Comparison of ENCODE assay signal across 9 cellular contexts in genomic region chrX:150361070-150361776, GRCh38. TPM values are rescaled to one million over a fixed set of nuclear protein-coding genes. Genes with fewer than 3 reads are reported as not detected.
DNase-seq lines count a peak whose midpoint lies in the region; ATAC-seq and TF ChIP-seq lines count a peak whose summit lies in the region.
"Had no signal": no experiment of that assay in that cellular context is flagged by ENCODE, and none has a peak within 500 bp of the region (broad histone marks: within the 10 kb centered on the region; RNA-seq: fewer than 3 reads in every experiment).

No MANE protein-coding gene starts in this region.

- H3K9me3 ChIP-seq in CD4-positive, CD25-positive, alpha-beta regulatory T cell (ENCODE audit: control insufficient read depth in 2 of 2, low read length in 2 of 2): no peaks in the 10 kb centered on the region
- H3K9me3 ChIP-seq: adrenal gland had no signal

- peak overlapping the region; percentile 23 to 86 (median 72) for H3K4me3 Mint-ChIP-seq in CD4-positive, CD25-positive, alpha-beta regulatory T cell
- peak overlapping the region; percentile 84 to 94 (median 92) for H3K4me3 Mint-ChIP-seq in naive B cell

- no peaks in the 10 kb centered on the region for H3K36me3 ChIP-seq in CD4-positive, CD25-positive, alpha-beta regulatory T cell (ENCODE audit: control insufficient read depth, insufficient read depth, low read length)
- H3K36me3 ChIP-seq: adrenal gland had no signal

- peaks cover 0 to 29% (median 5%) of the 10 kb centered on the region in 4 donors for H3K4me1 Mint-ChIP-seq in CD4-positive, CD25-positive, alpha-beta regulatory T cell
- peaks cover 11 to 27% (median 22%) of the 10 kb centered on the region in 3 donors for H3K4me1 Mint-ChIP-seq in naive B cell

- no peak overlapping the region for H3K27ac ChIP-seq in CD4-positive, CD25-positive, alpha-beta regulatory T cell (ENCODE audit: insufficient read depth, low read length, poor library complexity, severe bottlenecking)
- H3K27ac ChIP-seq: adrenal gland had no signal

- peak in 1 of 3 donors; percentile 26 for DNase-seq in CD4-positive, CD25-positive, alpha-beta regulatory T cell
- DNase-seq in choroid plexus epithelial cell (ENCODE audit: low read depth) (peak; percentile 39), naive B cell (peak; percentile 27), RPMI8226 (no peak), AG08396 (ENCODE audit: low spot score) (no peak)

- no peaks in the 10 kb centered on the region for H3K36me3 Mint-ChIP-seq in CD4-positive, CD25-positive, alpha-beta regulatory T cell
- no peaks in the 10 kb centered on the region for H3K36me3 Mint-ChIP-seq in naive B cell

- peaks cover 30% of the 10 kb centered on the region for H3K27me3 Mint-ChIP-seq in CD4-positive, CD25-positive, alpha-beta regulatory T cell
- H3K27me3 Mint-ChIP-seq in naive B cell: peaks cover 0 to 35% (median 23%) of the 10 kb centered on the region in 3 donors

- H3K27me3 ChIP-seq in CD4-positive, CD25-positive, alpha-beta regulatory T cell (ENCODE audit: control insufficient read depth, insufficient read depth, low read length): peaks cover 8% of the 10 kb centered on the region
- H3K27me3 ChIP-seq: adrenal gland had no signal

- peaks cover 0 to 2% (median 0%) of the 10 kb centered on the region in 7 donors for H3K9me3 Mint-ChIP-seq in CD4-positive, CD25-positive, alpha-beta regulatory T cell
- no peaks in the 10 kb centered on the region for H3K9me3 Mint-ChIP-seq in naive B cell

- TF ChIP-seq CTCF in choroid plexus epithelial cell (conservative IDR thresholded peaks at IDR 0.05; ENCODE audit: low read depth, low read length): peak; percentile 26

- peaks cover 33% of the 10 kb centered on the region for H3K4me1 ChIP-seq in CD4-positive, CD25-positive, alpha-beta regulatory T cell (ENCODE audit: control insufficient read depth, insufficient read depth, low read length, poor library complexity, severe bottlenecking)

- no peak overlapping the region for H3K27ac Mint-ChIP-seq in CD4-positive, CD25-positive, alpha-beta regulatory T cell
- H3K27ac Mint-ChIP-seq in naive B cell: peak overlapping the region in 4 of 6 donors; percentile 12 to 93 (median 58)

- H3K4me3 ChIP-seq in CD4-positive, CD25-positive, alpha-beta regulatory T cell (ENCODE audit: low read depth, low read length): no peak overlapping the region
- peak overlapping the region; percentile 69 for H3K4me3 ChIP-seq in choroid plexus epithelial cell (ENCODE audit: low read depth, low read length)

- no peak for ATAC-seq in CD4-positive, CD25-positive, alpha-beta regulatory T cell (ENCODE audit: low read depth in 2 of 2)
- ATAC-seq in naive B cell (ENCODE audit: low read depth in 2 of 2): peak; percentile 4 to 9
- no peak for ATAC-seq in HG03196 (IDR thresholded peaks at IDR 0.05; ENCODE audit: unreplicated experiment)
- no peak for ATAC-seq in GM19455 (IDR thresholded peaks at IDR 0.05; ENCODE audit: unreplicated experiment)

TF ChIP-seq in PFSK-1, 5 proteins besides CTCF, POLR2A, EP300 and RAD21:
- TF ChIP-seq, protein P1, sequence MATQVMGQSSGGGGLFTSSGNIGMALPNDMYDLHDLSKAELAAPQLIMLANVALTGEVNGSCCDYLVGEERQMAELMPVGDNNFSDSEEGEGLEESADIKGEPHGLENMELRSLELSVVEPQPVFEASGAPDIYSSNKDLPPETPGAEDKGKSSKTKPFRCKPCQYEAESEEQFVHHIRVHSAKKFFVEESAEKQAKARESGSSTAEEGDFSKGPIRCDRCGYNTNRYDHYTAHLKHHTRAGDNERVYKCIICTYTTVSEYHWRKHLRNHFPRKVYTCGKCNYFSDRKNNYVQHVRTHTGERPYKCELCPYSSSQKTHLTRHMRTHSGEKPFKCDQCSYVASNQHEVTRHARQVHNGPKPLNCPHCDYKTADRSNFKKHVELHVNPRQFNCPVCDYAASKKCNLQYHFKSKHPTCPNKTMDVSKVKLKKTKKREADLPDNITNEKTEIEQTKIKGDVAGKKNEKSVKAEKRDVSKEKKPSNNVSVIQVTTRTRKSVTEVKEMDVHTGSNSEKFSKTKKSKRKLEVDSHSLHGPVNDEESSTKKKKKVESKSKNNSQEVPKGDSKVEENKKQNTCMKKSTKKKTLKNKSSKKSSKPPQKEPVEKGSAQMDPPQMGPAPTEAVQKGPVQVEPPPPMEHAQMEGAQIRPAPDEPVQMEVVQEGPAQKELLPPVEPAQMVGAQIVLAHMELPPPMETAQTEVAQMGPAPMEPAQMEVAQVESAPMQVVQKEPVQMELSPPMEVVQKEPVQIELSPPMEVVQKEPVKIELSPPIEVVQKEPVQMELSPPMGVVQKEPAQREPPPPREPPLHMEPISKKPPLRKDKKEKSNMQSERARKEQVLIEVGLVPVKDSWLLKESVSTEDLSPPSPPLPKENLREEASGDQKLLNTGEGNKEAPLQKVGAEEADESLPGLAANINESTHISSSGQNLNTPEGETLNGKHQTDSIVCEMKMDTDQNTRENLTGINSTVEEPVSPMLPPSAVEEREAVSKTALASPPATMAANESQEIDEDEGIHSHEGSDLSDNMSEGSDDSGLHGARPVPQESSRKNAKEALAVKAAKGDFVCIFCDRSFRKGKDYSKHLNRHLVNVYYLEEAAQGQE (IDR thresholded peaks at IDR 0.05; ENCODE audit: insufficient read depth in 1 of 2, low read depth in 2 of 2, low read length in 2 of 2): no peak
- TF ChIP-seq FOXP2 (optimal IDR thresholded peaks at IDR 0.05; ENCODE audit: borderline replicate concordance, extremely low read depth, extremely low read length, insufficient read depth) (no peak), TAF1 (IDR thresholded peaks at IDR 0.05; ENCODE audit: borderline replicate concordance, insufficient read depth, low read length) (peak; percentile 88; the same call in 1 of the 2 replicates), POLR2AphosphoS5 (IDR thresholded peaks at IDR 0.05; ENCODE audit: low read depth, low read length) (peak; percentile 50; the same call in 1 of the 2 replicates), SIN3A (IDR thresholded peaks at IDR 0.05; ENCODE audit: borderline replicate concordance, insufficient read depth, low read length) (peak; percentile 49; the same call in 1 of the 2 replicates)

RNA-seq across cellular contexts. Expression of gene MAMLD1, which starts 1.9 kb away (rescaled TPM):
- 1.7 TPM for total RNA-seq in CD4-positive, CD25-positive, alpha-beta regulatory T cell
- polyA plus RNA-seq in CD4-positive, CD25-positive, alpha-beta regulatory T cell: under 1 TPM; 0.14 to 0.48 (median 0.34) TPM
- polyA plus RNA-seq in PFSK-1 (2012; ENCODE audit: insufficient read length, low read depth): 94.8 TPM
- polyA plus RNA-seq in naive B cell (ENCODE audit: low read depth in 6 of 6): 1 to 10 TPM in 1 of 6 donors, under 1 TPM in 4, not detected in 1; 0.37 to 1.0 (median 0.75) TPM

Comparison
In these comparisons a context has a peak if more than half of its experiments do, and no peak if none do; other contexts are left out.
1. ATAC-seq: peak in naive B cell (2 of 2); none in CD4-positive, CD25-positive, alpha-beta regulatory T cell (0 of 2), HG03196 (single experiment) and GM19455 (single experiment).
2. DNase-seq: peak in choroid plexus epithelial cell (single experiment) and naive B cell (single experiment); none in RPMI8226 (single experiment) and AG08396 (single experiment).
3. H3K27ac Mint-ChIP-seq: peak in naive B cell (4 of 6); none in CD4-positive, CD25-positive, alpha-beta regulatory T cell (0 of 3).